In the genomic region with DNA sequence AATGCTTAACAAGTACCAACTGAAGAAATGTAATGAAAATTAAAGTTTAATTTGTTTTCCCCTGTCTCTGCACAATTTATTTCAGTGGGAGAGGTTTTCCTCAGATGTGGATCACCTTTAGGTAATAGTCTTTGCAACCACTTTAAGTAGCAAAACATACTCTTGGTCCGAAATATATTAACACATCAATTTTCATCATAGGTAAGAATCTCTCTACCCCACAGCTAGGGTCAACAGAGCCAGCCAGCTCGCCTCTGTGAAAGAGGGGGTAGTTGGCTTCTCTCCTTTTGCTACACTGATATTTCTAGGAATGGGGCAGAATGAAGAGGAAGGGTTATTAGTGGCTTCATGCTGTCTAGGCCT, we compare ENCODE assay signal across 9 cellular contexts. TPM values are rescaled to one million over a fixed set of nuclear protein-coding genes. Genes with fewer than 3 reads are reported as not detected.
DNase-seq lines count a peak whose midpoint lies in the region; ATAC-seq and TF ChIP-seq lines count a peak whose summit lies in the region.
"Had no signal": no experiment of that assay in that cellular context is flagged by ENCODE, and none has a peak within 500 bp of the region (broad histone marks: within the 10 kb centered on the region; RNA-seq: fewer than 3 reads in every experiment).

No MANE protein-coding gene starts in this region.

- peak overlapping the region; percentile 98 for H2AK5ac ChIP-seq in IMR-90 (ENCODE audit: low read depth, low read length)

- H2BK120ac ChIP-seq in IMR-90 (ENCODE audit: low read depth, low read length): peak overlapping the region; percentile 97

- H3K4me1 ChIP-seq in IMR-90 (ENCODE audit: control insufficient read depth, insufficient read depth, low read length) (peaks cover 6% of the 10 kb centered on the region), smooth muscle cell (ENCODE audit: low read depth) (peaks cover 15% of the 10 kb centered on the region)
- no peaks in the 10 kb centered on the region for H3K4me1 ChIP-seq in effector memory CD4-positive, alpha-beta T cell (ENCODE audit: control insufficient read depth, insufficient read depth, low read length, poor library complexity, severe bottlenecking)

- no peaks in the 10 kb centered on the region for H3K9me3 ChIP-seq in IMR-90 (ENCODE audit: control insufficient read depth, insufficient read depth, low read length)
- H3K9me3 ChIP-seq in smooth muscle cell (replicated peaks; ENCODE audit: low read depth): no peaks in the 10 kb centered on the region
- H3K9me3 ChIP-seq in effector memory CD4-positive, alpha-beta T cell (ENCODE audit: control insufficient read depth, low read length): no peaks in the 10 kb centered on the region

- H3K18ac ChIP-seq in IMR-90 (ENCODE audit: low read depth, low read length): peak overlapping the region; percentile 96

- peaks cover 9% of the 10 kb centered on the region for H3K79me2 ChIP-seq in smooth muscle cell (ENCODE audit: low read depth)

- peaks cover 5% of the 10 kb centered on the region for H3K9me1 ChIP-seq in IMR-90 (ENCODE audit: insufficient read depth, low read length)

- TF ChIP-seq POLR2A in IMR-90 (IDR thresholded peaks at IDR 0.05; ENCODE audit: low read depth, low read length): no peak; the same call in 1 of the 2 replicates

- H3K9ac ChIP-seq in IMR-90 (ENCODE audit: low read depth, low read length): peak overlapping the region; percentile 47
- peak overlapping the region; percentile 52 for H3K9ac ChIP-seq in smooth muscle cell (ENCODE audit: low read depth)

- peak overlapping the region; percentile 47 for H3K4me2 ChIP-seq in IMR-90 (ENCODE audit: low read depth, low read length)
- peak overlapping the region; percentile 41 for H3K4me2 ChIP-seq in smooth muscle cell

- peak overlapping the region; percentile 97 for H3K56ac ChIP-seq in IMR-90 (ENCODE audit: extremely low read depth, insufficient read depth, low read length)

- in situ Hi-C loops in IMR-90 (cut with MboI; ENCODE audit: low sequenced_read_pairs): no loop called here

- peak overlapping the region; percentile 95 for H3K14ac ChIP-seq in IMR-90 (replicated peaks; ENCODE audit: low read depth, low read length)

- no peak for TF ChIP-seq RAD21 in IMR-90 (IDR thresholded peaks at IDR 0.05; ENCODE audit: low read length)

- intact Hi-C loops in IMR-90 (cut with micrococcal nuclease): no loop called here

- peaks cover 11 to 44% of the 10 kb centered on the region in 2 experiments for H3K79me1 ChIP-seq in IMR-90 (ENCODE audit: low read depth in 1 of 2, low read length in 2 of 2)

- peak overlapping the region; percentile 92 to 98 for H4K8ac ChIP-seq in IMR-90 (ENCODE audit: low read depth in 2 of 2, low read length in 2 of 2)

- peak overlapping the region; percentile 95 for H2BK15ac ChIP-seq in IMR-90 (ENCODE audit: low read depth, low read length)

- CTCF ChIA-PET in IMR-90 (lab: Yijun Ruan, JAX): interaction anchor here (0.5 to 1.0 kb wide), 2 partner anchors 24 to 138 kb away, joined by 3 to 4 read pairs; no protein-coding TSS in a partner anchor

- H2BK20ac ChIP-seq in IMR-90 (ENCODE audit: low read depth, low read length): peak overlapping the region; percentile 94

- WGBS in IMR-90 (ENCODE audit: extremely low coverage in 2 of 2, insufficient read length in 1 of 2), 2 experiments: no CpG with 5 or more reads among the region's 2 CpGs
- WGBS in adipose tissue, 3 donors: 87 to 96% (median 94%) methylated on average over 2 of the region's 2 CpGs
- WGBS in smooth muscle cell (ENCODE audit: low lambda C conversion rate): 71% methylated on average over 2 of the region's 2 CpGs

- TF ChIP-seq CTCF in IMR-90 (conservative IDR thresholded peaks at IDR 0.05; ENCODE audit: low read depth, low read length) (no peak), smooth muscle cell (IDR thresholded peaks at IDR 0.05; ENCODE audit: borderline replicate concordance, insufficient read depth, poor library complexity, severe bottlenecking) (no peak)

- peak overlapping the region; percentile 98 for H3K4ac ChIP-seq in IMR-90 (ENCODE audit: low read depth, low read length)

- peak overlapping the region; percentile 97 for H4K91ac ChIP-seq in IMR-90 (ENCODE audit: insufficient read depth, low read depth, low read length)

- POLR2A ChIA-PET in IMR-90 (lab: Charles Lee; ENCODE audit: unreplicated experiment): interaction anchor here (0.5 to 0.6 kb wide), 2 partner anchors 24 to 25 kb away, joined by 5 read pairs; a partner anchor contains a TSS

- H2AFZ ChIP-seq in IMR-90 (replicated peaks; ENCODE audit: low read length, poor library complexity) (peak overlapping the region; percentile 39), smooth muscle cell (ENCODE audit: low read depth) (no peak overlapping the region)

- dilution Hi-C loops in IMR-90 (cut with HindIII; ENCODE audit: low sequenced_read_pairs, unreplicated experiment): no loop called here

- no peaks in the 10 kb centered on the region for H4K20me1 ChIP-seq in IMR-90 (ENCODE audit: insufficient read depth, low read length)
- H4K20me1 ChIP-seq in smooth muscle cell (ENCODE audit: low read depth): no peaks in the 10 kb centered on the region

- DNase-seq in IMR-90: no peak
- no peak for DNase-seq in smooth muscle cell (lab: John Stamatoyannopoulos, UW; ENCODE audit: unreplicated experiment)
- no peak for DNase-seq in effector memory CD4-positive, alpha-beta T cell
- DNase-seq in OCI-M2 (lab: John Stamatoyannopoulos, UW; ENCODE audit: unreplicated experiment): no peak
- DNase-seq in activated CD4-positive, CD25-positive, alpha-beta regulatory T cell (lab: John Stamatoyannopoulos, UW): no peak
- no peak for DNase-seq in stimulated activated CD4-positive, alpha-beta T cell treated with anti-CD3 and anti-CD28 coated beads, Interleukin-1b, Interleukin-23, amount 100 ng/mL, for 48 hours
- DNase-seq: NCI-H510A had no signal

- BruUV-seq in IMR-90 (replicated peaks; lab: Mats Ljungman, UMichigan): no TSS peak

- H2BK5ac ChIP-seq in IMR-90 (ENCODE audit: low read depth, low read length, poor library complexity, severe bottlenecking): peak overlapping the region; percentile 98

- H3K27ac ChIP-seq in IMR-90 (ENCODE audit: insufficient read depth, low read length): peak overlapping the region; percentile 96
- H3K27ac ChIP-seq in adipose tissue (ENCODE audit: low read depth, low read length): peak overlapping the region; percentile 69
- H3K27ac ChIP-seq in layer of hippocampus (ENCODE audit: low read depth, low read length): peak overlapping the region; percentile 25
- H3K27ac ChIP-seq in smooth muscle cell (ENCODE audit: low read depth): peak overlapping the region; percentile 94
- H3K27ac ChIP-seq in effector memory CD4-positive, alpha-beta T cell (ENCODE audit: insufficient read depth, low read length, poor library complexity, severe bottlenecking): no peak overlapping the region

- H3K4me3 ChIP-seq in IMR-90 (ENCODE audit: insufficient read depth, low read depth, low read length): no peak overlapping the region
- no peak overlapping the region for H3K4me3 ChIP-seq in smooth muscle cell
- H3K4me3 ChIP-seq in effector memory CD4-positive, alpha-beta T cell (ENCODE audit: insufficient read depth, low read depth, low read length, poor library complexity, severe bottlenecking): no peak overlapping the region

- ATAC-seq in IMR-90 (ENCODE audit: low read depth): no peak

- peak overlapping the region; percentile 91 for H4K5ac ChIP-seq in IMR-90 (ENCODE audit: low read depth, low read length)

- H3K27me3 ChIP-seq in IMR-90 (ENCODE audit: control insufficient read depth, insufficient read depth, low read length) (no peaks in the 10 kb centered on the region), layer of hippocampus (ENCODE audit: control insufficient read depth, insufficient read depth, low read length) (no peaks in the 10 kb centered on the region), smooth muscle cell (ENCODE audit: low read depth) (no peaks in the 10 kb centered on the region)
- H3K27me3 ChIP-seq in effector memory CD4-positive, alpha-beta T cell (replicated peaks; ENCODE audit: control insufficient read depth, insufficient read depth, low read length, poor library complexity, severe bottlenecking): no peaks in the 10 kb centered on the region

- H2AK9ac ChIP-seq in IMR-90 (replicated peaks; ENCODE audit: low read depth, low read length, poor library complexity): peak overlapping the region; percentile 93

- H3K36me3 ChIP-seq in IMR-90 (ENCODE audit: control insufficient read depth, insufficient read depth, low read length) (no peaks in the 10 kb centered on the region), smooth muscle cell (ENCODE audit: low read depth) (no peaks in the 10 kb centered on the region)
- H3K36me3 ChIP-seq in effector memory CD4-positive, alpha-beta T cell (ENCODE audit: control insufficient read depth, insufficient read depth, low read length): no peaks in the 10 kb centered on the region

- peak overlapping the region; percentile 88 for H3K23ac ChIP-seq in IMR-90 (ENCODE audit: low read depth, low read length)

- H3F3A ChIP-seq in smooth muscle cell (ENCODE audit: low read depth): peaks cover 14% of the 10 kb centered on the region

TF ChIP-seq in IMR-90, 13 proteins besides CTCF, POLR2A, EP300 and RAD21 (continues in another document):
- no peak for TF ChIP-seq CEBPB (IDR thresholded peaks at IDR 0.05; ENCODE audit: low read depth, low read length)
- no peak for TF ChIP-seq NFE2L2 (IDR thresholded peaks at IDR 0.05; ENCODE audit: low read depth, low read length)

RNA-seq across cellular contexts. Expression of a gene that starts 24.8 kb away (rescaled TPM):
- total RNA-seq in IMR-90 (2012; rRNA removed): 142 and 212 TPM in 2 replicates
- 79.5 and 88.4 TPM in 2 replicates for polyA plus RNA-seq in IMR-90 (2012; rRNA removed)
- 32.7 and 42.7 TPM in 2 replicates for polyA plus RNA-seq in IMR-90 (2012; cell fraction: cytosol; rRNA removed)
- 327 and 737 TPM in 2 replicates for polyA plus RNA-seq in IMR-90 (2012; cell fraction: nucleus; rRNA removed; ENCODE audit: low replicate concordance)
- polyA plus RNA-seq in adipose tissue: 100 to 1,000 TPM in 2 of 3 donors, 10 to 100 TPM in 1; 98.6 to 386 (median 314) TPM
- 519 and 630 TPM in 2 replicates for total RNA-seq in smooth muscle cell
- 224 and 247 TPM in 2 replicates for polyA plus RNA-seq in smooth muscle cell

RNA-seq across cellular contexts. Expression of a gene that starts 25.2 kb away (rescaled TPM):
- total RNA-seq in IMR-90 (2012; rRNA removed) (53.2 and 62.8 TPM in 2 replicates), smooth muscle cell (63.5 and 66.3 TPM in 2 replicates)
- polyA plus RNA-seq in IMR-90 (2012; rRNA removed) (89.4 and 96.5 TPM in 2 replicates), adipose tissue (100 to 1,000 TPM in 2 of 3 donors, 10 to 100 TPM in 1; 49.0 to 133 (median 107) TPM), smooth muscle cell (31.3 and 54.7 TPM in 2 replicates)
- polyA plus RNA-seq in IMR-90 (2012; cell fraction: cytosol; rRNA removed): 15.3 and 27.8 TPM in 2 replicates
- 6.4 and 30.3 TPM in 2 replicates for polyA plus RNA-seq in IMR-90 (2012; cell fraction: nucleus; rRNA removed; ENCODE audit: low replicate concordance)

RNA-seq across cellular contexts. Expression of a gene that starts 55.0 kb away (rescaled TPM):
- 0.54 and 0.56 TPM in 2 replicates for total RNA-seq in IMR-90 (2012; rRNA removed)
- polyA plus RNA-seq in IMR-90 (2012; rRNA removed): 11.3 and 12.2 TPM in 2 replicates
- 7.9 and 11.9 TPM in 2 replicates for polyA plus RNA-seq in IMR-90 (2012; cell fraction: cytosol; rRNA removed)
- 44.4 and 63.5 TPM in 2 replicates for polyA plus RNA-seq in IMR-90 (2012; cell fraction: nucleus; rRNA removed; ENCODE audit: low replicate concordance)
- 10 to 100 TPM; 12.1 to 66.1 (median 56.0) TPM for polyA plus RNA-seq in adipose tissue
- 2.4 and 6.4 TPM in 2 replicates for total RNA-seq in smooth muscle cell
- 8.4 and 20.8 TPM in 2 replicates for polyA plus RNA-seq in smooth muscle cell
